34 cellular contexts compared by ENCODE assay signal in the genomic region with DNA sequence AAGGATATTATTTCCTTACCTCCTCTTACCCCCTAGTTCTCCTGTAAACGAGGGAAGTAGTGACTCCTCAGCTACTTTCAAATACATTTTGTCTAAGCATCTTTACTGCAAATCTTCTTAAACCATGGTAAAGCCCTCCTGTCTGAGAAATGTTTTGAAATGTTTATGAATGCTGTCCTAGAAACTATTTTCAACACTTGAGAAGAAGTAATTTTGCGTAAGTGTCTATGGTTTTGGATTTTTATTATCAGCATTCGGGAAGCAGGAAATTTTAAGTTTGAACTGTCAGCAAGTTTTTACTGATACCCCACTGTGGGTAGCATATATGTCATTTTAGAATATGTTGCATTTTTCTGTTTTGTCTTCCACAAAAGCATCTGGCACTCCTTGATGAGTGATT.
"Had no signal": no experiment of that assay in that cellular context is flagged by ENCODE, and none has a peak within 500 bp of the region (broad histone marks: within the 10 kb centered on the region; RNA-seq: fewer than 3 reads in every experiment).

No MANE protein-coding gene starts in this region.

- H3K36me3 ChIP-seq: adrenal gland, ascending aorta, brain microvascular endothelial cell, esophagus muscularis mucosa, WERI-Rb-1 had no signal

- H3K4me3 ChIP-seq: adrenal gland, ascending aorta, coronary artery, dorsolateral prefrontal cortex, esophagus muscularis mucosa had no signal

- H3K4me1 Mint-ChIP-seq: activated B cell treated with CpG ODN at 0.5 μM for 24 hours; activated CD8-positive, alpha-beta memory T cell treated with anti-CD3 and anti-CD28 coated beads, Interleukin-2, amount 10 ng/mL, durations not matched to agents 7 days and 5 days; activated naive CD4-positive, alpha-beta T cell treated with anti-CD3 and anti-CD28 coated beads, Interleukin-2, amount 50 U/mL, for 24 hours; activated naive CD8-positive, alpha-beta T cell treated with anti-CD3 and anti-CD28 coated beads for 36 hours; activated naive CD8-positive, alpha-beta T cell treated with anti-CD3 and anti-CD28 coated beads, Interleukin-2, amount 50 U/mL, for 24 hours; central memory CD8-positive, alpha-beta T cell; endodermal cell; T-helper 17 cell had no signal

- H3K36me3 Mint-ChIP-seq: activated CD4-positive, alpha-beta memory T cell treated with anti-CD3 and anti-CD28 coated beads for 36 hours; activated CD8-positive, alpha-beta memory T cell treated with anti-CD3 and anti-CD28 coated beads, Interleukin-2, amount 10 ng/mL, durations not matched to agents 7 days and 5 days; activated naive CD4-positive, alpha-beta T cell treated with anti-CD3 and anti-CD28 coated beads, Interleukin-2, amount 50 U/mL, for 24 hours; activated naive CD8-positive, alpha-beta T cell treated with anti-CD3 and anti-CD28 coated beads for 36 hours had no signal

- H3K27ac ChIP-seq: adrenal gland, ascending aorta, brain microvascular endothelial cell, coronary artery, dorsolateral prefrontal cortex, esophagus muscularis mucosa, WERI-Rb-1 had no signal

- ATAC-seq: activated CD4-positive, CD25-positive, alpha-beta regulatory T cell treated with anti-CD3 and anti-CD28 coated beads, Interleukin-2, amount 50 U/mL, for 24 hours; activated CD8-positive, alpha-beta memory T cell treated with anti-CD3 and anti-CD28 coated beads, Interleukin-2, amount 10 ng/mL, durations not matched to agents 7 days and 5 days; activated CD8-positive, alpha-beta T cell treated with anti-CD3 and anti-CD28 coated beads, Interleukin-2, amount 10 ng/mL, durations not matched to agents 7 days and 5 days; activated naive CD8-positive, alpha-beta T cell treated with anti-CD3 and anti-CD28 coated beads, Interleukin-2, amount 50 U/mL, for 24 hours; T-helper 17 cell had no signal

- H3K9me3 Mint-ChIP-seq: activated B cell treated with CpG ODN at 0.5 μM for 24 hours; activated naive CD8-positive, alpha-beta T cell treated with anti-CD3 and anti-CD28 coated beads, Interleukin-2, amount 50 U/mL, for 24 hours had no signal

- DNase-seq: activated B cell treated with CpG ODN at 0.5 μM for 24 hours; activated CD4-positive, alpha-beta memory T cell treated with anti-CD3 and anti-CD28 coated beads for 36 hours; activated CD4-positive, alpha-beta T cell treated with anti-CD3 and anti-CD28 coated beads for 48 hours; activated CD8-positive, alpha-beta memory T cell treated with anti-CD3 and anti-CD28 coated beads, Interleukin-2, amount 10 ng/mL, durations not matched to agents 7 days and 5 days; activated CD8-positive, alpha-beta memory T cell treated with anti-CD3 and anti-CD28 coated beads, Interleukin-2, amount 50 U/mL, for 4 hours; activated CD8-positive, alpha-beta T cell treated with anti-CD3 and anti-CD28 coated beads, Interleukin-2, amount 10 ng/mL, durations not matched to agents 7 days and 5 days; activated effector memory CD4-positive, alpha-beta T cell treated with anti-CD3 and anti-CD28 coated beads, Interleukin-2, amount 50 U/mL, for 16 hours; activated naive CD4-positive, alpha-beta T cell treated with anti-CD3 and anti-CD28 coated beads for 36 hours; activated naive CD8-positive, alpha-beta T cell treated with anti-CD3 and anti-CD28 coated beads for 36 hours; activated naive CD8-positive, alpha-beta T cell treated with anti-CD3 and anti-CD28 coated beads, Interleukin-2, amount 50 U/mL, for 24 hours; activated T-cell treated with anti-CD3 and anti-CD28 coated beads, Interleukin-2, amount 50 U/mL, for 1 hour; activated T-cell treated with anti-CD3 and anti-CD28 coated beads, Interleukin-2, amount 50 U/mL, for 48 hours; adrenal gland; brain microvascular endothelial cell; dorsolateral prefrontal cortex; effector memory CD4-positive, alpha-beta T cell; endodermal cell; erythroblast; foreskin melanocyte; head of caudate nucleus; T-helper 1 cell; T-helper 17 cell; T1000; WERI-Rb-1 had no signal

- H3K9me3 ChIP-seq: adrenal gland, ascending aorta, esophagus muscularis mucosa had no signal

- H3K4me3 Mint-ChIP-seq: activated B cell treated with CpG ODN at 0.5 μM for 24 hours; activated CD4-positive, alpha-beta memory T cell treated with anti-CD3 and anti-CD28 coated beads for 36 hours; activated CD8-positive, alpha-beta memory T cell treated with anti-CD3 and anti-CD28 coated beads, Interleukin-2, amount 10 ng/mL, durations not matched to agents 7 days and 5 days; activated CD8-positive, alpha-beta T cell treated with anti-CD3 and anti-CD28 coated beads, Interleukin-2, amount 10 ng/mL, durations not matched to agents 7 days and 5 days; activated naive CD4-positive, alpha-beta T cell treated with anti-CD3 and anti-CD28 coated beads for 36 hours; activated naive CD4-positive, alpha-beta T cell treated with anti-CD3 and anti-CD28 coated beads, Interleukin-2, amount 50 U/mL, for 24 hours; activated naive CD8-positive, alpha-beta T cell treated with anti-CD3 and anti-CD28 coated beads for 36 hours; activated naive CD8-positive, alpha-beta T cell treated with anti-CD3 and anti-CD28 coated beads, Interleukin-2, amount 50 U/mL, for 24 hours; activated T-helper 1 cell treated with anti-CD3 and anti-CD28 coated beads, Interleukin-12 subunit alpha, Interleukin-12 subunit beta, Interleukin-2, Interleukin-4 antibody, amounts not matched to agents 30 ng/mL and 10 ng/mL and 1 ng/mL, durations not matched to agents 14 hours and 24 hours and 36 hours; central memory CD8-positive, alpha-beta T cell; dendritic cell treated with granulocyte-macrophage colony-stimulating factor and Interleukin-4, amounts not matched to agents 40 ng/mL and 50 ng/mL, for 4 days; endodermal cell; T-helper 17 cell; T-helper 2 cell treated with Interferon-gamma antibody and Interleukin-4, amounts not matched to agents 5 μg/mL and 100 μg/mL, for 36 hours had no signal

- H3K27me3 ChIP-seq: adrenal gland, ascending aorta, brain microvascular endothelial cell, esophagus muscularis mucosa had no signal

- H3K27ac Mint-ChIP-seq: activated B cell treated with CpG ODN at 0.5 μM for 24 hours; activated CD4-positive, alpha-beta memory T cell treated with anti-CD3 and anti-CD28 coated beads for 36 hours; activated CD8-positive, alpha-beta memory T cell treated with anti-CD3 and anti-CD28 coated beads, Interleukin-2, amount 10 ng/mL, durations not matched to agents 7 days and 5 days; activated CD8-positive, alpha-beta T cell treated with anti-CD3 and anti-CD28 coated beads, Interleukin-2, amount 10 ng/mL, durations not matched to agents 7 days and 5 days; activated naive CD4-positive, alpha-beta T cell treated with anti-CD3 and anti-CD28 coated beads for 36 hours; activated naive CD4-positive, alpha-beta T cell treated with anti-CD3 and anti-CD28 coated beads, Interleukin-2, amount 50 U/mL, for 24 hours; activated naive CD8-positive, alpha-beta T cell treated with anti-CD3 and anti-CD28 coated beads for 36 hours; activated naive CD8-positive, alpha-beta T cell treated with anti-CD3 and anti-CD28 coated beads, Interleukin-2, amount 50 U/mL, for 24 hours; activated T-helper 1 cell treated with anti-CD3 and anti-CD28 coated beads, Interleukin-12 subunit alpha, Interleukin-12 subunit beta, Interleukin-2, Interleukin-4 antibody, amounts not matched to agents 30 ng/mL and 10 ng/mL and 1 ng/mL, durations not matched to agents 14 hours and 24 hours and 36 hours; activated T-helper 2 cell treated with anti-CD3 and anti-CD28 coated beads, Interferon-gamma antibody, Interleukin-2, Interleukin-4, amounts not matched to agents 10 μg/mL and 5 μg/mL and 100 μg/mL, durations not matched to agents 14 hours and 24 hours and 36 hours; dendritic cell treated with granulocyte-macrophage colony-stimulating factor and Interleukin-4, amounts not matched to agents 40 ng/mL and 50 ng/mL, for 4 days; endodermal cell; T-helper 17 cell; T-helper 2 cell treated with Interferon-gamma antibody and Interleukin-4, amounts not matched to agents 5 μg/mL and 100 μg/mL, for 36 hours had no signal

- H3K4me1 ChIP-seq: adrenal gland, ascending aorta, esophagus muscularis mucosa had no signal

- H3K27me3 Mint-ChIP-seq: activated B cell treated with CpG ODN at 0.5 μM for 24 hours; activated CD4-positive, alpha-beta memory T cell treated with anti-CD3 and anti-CD28 coated beads for 36 hours; activated CD8-positive, alpha-beta memory T cell treated with anti-CD3 and anti-CD28 coated beads, Interleukin-2, amount 10 ng/mL, durations not matched to agents 7 days and 5 days; activated naive CD4-positive, alpha-beta T cell treated with anti-CD3 and anti-CD28 coated beads, Interleukin-2, amount 50 U/mL, for 24 hours; activated naive CD8-positive, alpha-beta T cell treated with anti-CD3 and anti-CD28 coated beads for 36 hours; activated naive CD8-positive, alpha-beta T cell treated with anti-CD3 and anti-CD28 coated beads, Interleukin-2, amount 50 U/mL, for 24 hours; central memory CD8-positive, alpha-beta T cell; T-helper 17 cell had no signal
